ENCODE assay signal across 14 cellular contexts in the genomic region with DNA sequence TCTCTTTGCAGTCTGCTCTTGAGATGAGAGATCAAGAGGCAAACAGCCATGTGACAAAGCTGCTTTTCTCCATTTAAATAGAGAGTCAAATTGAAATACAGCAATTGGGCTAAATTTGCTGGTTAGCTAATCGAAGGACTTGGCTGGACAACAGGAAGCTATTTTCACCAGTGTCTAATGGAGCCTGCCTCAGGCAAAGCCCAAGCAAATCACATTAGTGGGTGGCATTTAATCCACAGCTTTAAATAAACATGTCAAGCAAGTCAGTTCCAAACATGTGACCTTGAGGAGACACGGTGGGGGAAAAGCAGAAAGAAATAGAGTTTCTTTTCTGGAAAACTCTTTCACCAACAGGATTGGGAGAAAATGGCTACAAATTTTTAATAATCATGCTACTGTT.
DNase-seq lines count a peak whose midpoint lies in the region; ATAC-seq and TF ChIP-seq lines count a peak whose summit lies in the region.
"Had no signal": no experiment of that assay in that cellular context is flagged by ENCODE, and none has a peak within 500 bp of the region (broad histone marks: within the 10 kb centered on the region; RNA-seq: fewer than 3 reads in every experiment).

No MANE protein-coding gene starts in this region.

- no peaks in the 10 kb centered on the region for H3K79me2 ChIP-seq in neural progenitor cell (ENCODE audit: low read depth)

- H3K4me2 ChIP-seq in neural progenitor cell, result no peak overlapping the region
- H3K4me2 ChIP-seq: BLaER1 had no signal

- no peaks in the 10 kb centered on the region for H3K36me3 ChIP-seq in body of pancreas (replicated peaks in 1 of 2; ENCODE audit: insufficient read depth in 1 of 2, low read depth in 2 of 2)
- H3K36me3 ChIP-seq in neural progenitor cell, result no peaks in the 10 kb centered on the region
- no peaks in the 10 kb centered on the region for H3K36me3 ChIP-seq in CD8-positive, alpha-beta T cell (ENCODE audit: insufficient read depth, low read length)

- peak overlapping the region; percentile 22 for H3K4me3 Mint-ChIP-seq in neural progenitor cell
- H3K4me3 Mint-ChIP-seq in CD8-positive, alpha-beta T cell, result no peak overlapping the region
- no peak overlapping the region for H3K4me3 Mint-ChIP-seq in natural killer cell treated with Interleukin-12 subunit alpha and Interleukin-12 subunit beta and Interleukin-15 and Interleukin-18, amount 100 ng/mL, for 72 hours
- H3K4me3 Mint-ChIP-seq: T-helper 2 cell treated with Interferon-gamma antibody and Interleukin-4, amounts not matched to agents 5 μg/mL and 100 μg/mL, for 36 hours had no signal

- CTCF ChIA-PET in CD8-positive, alpha-beta T cell (lab: Charles Lee), result interaction anchor here (1.2 to 1.3 kb wide), 2 partner anchors 25 to 181 kb away, joined by 3 read pairs; a partner anchor contains a TSS

- no peak overlapping the region for H3K9ac ChIP-seq in neural progenitor cell
- H3K9ac ChIP-seq: BLaER1 had no signal

- H3K27me3 Mint-ChIP-seq in neural progenitor cell (ENCODE audit: insufficient read depth, low read depth), result peaks cover 2% of the 10 kb centered on the region
- no peaks in the 10 kb centered on the region for H3K27me3 Mint-ChIP-seq in CD8-positive, alpha-beta T cell (ENCODE audit: low read depth)
- no peaks in the 10 kb centered on the region for H3K27me3 Mint-ChIP-seq in natural killer cell treated with Interleukin-12 subunit alpha and Interleukin-12 subunit beta and Interleukin-15 and Interleukin-18, amount 100 ng/mL, for 72 hours

- H3K9me3 Mint-ChIP-seq in neural progenitor cell, result no peaks in the 10 kb centered on the region
- no peaks in the 10 kb centered on the region for H3K9me3 Mint-ChIP-seq in CD8-positive, alpha-beta T cell
- H3K9me3 Mint-ChIP-seq in natural killer cell treated with Interleukin-12 subunit alpha and Interleukin-12 subunit beta and Interleukin-15 and Interleukin-18, amount 100 ng/mL, for 72 hours, result peaks cover 4% of the 10 kb centered on the region
- H3K9me3 Mint-ChIP-seq: T-helper 2 cell treated with Interferon-gamma antibody and Interleukin-4, amounts not matched to agents 5 μg/mL and 100 μg/mL, for 36 hours had no signal

- no peaks in the 10 kb centered on the region for H3K36me3 Mint-ChIP-seq in neural progenitor cell
- peaks cover 51% of the 10 kb centered on the region for H3K36me3 Mint-ChIP-seq in CD8-positive, alpha-beta T cell
- no peaks in the 10 kb centered on the region for H3K36me3 Mint-ChIP-seq in natural killer cell treated with Interleukin-12 subunit alpha and Interleukin-12 subunit beta and Interleukin-15 and Interleukin-18, amount 100 ng/mL, for 72 hours

- H3K9me3 ChIP-seq in body of pancreas (no peaks in the 10 kb centered on the region), neural progenitor cell (ENCODE audit: low read depth) (no peaks in the 10 kb centered on the region)
- no peaks in the 10 kb centered on the region for H3K9me3 ChIP-seq in CD8-positive, alpha-beta T cell (ENCODE audit: low read length)

- H2AFZ ChIP-seq in neural progenitor cell (replicated peaks), result no peak overlapping the region

- no peaks in the 10 kb centered on the region for H3K27me3 ChIP-seq in body of pancreas
- no peaks in the 10 kb centered on the region for H3K27me3 ChIP-seq in neural progenitor cell
- H3K27me3 ChIP-seq in CD8-positive, alpha-beta T cell (ENCODE audit: insufficient read depth, low read length), result no peaks in the 10 kb centered on the region
- H3K27me3 ChIP-seq: BLaER1 had no signal

- DNase-seq in NCI-H146 (lab: John Stamatoyannopoulos, UW), result peak; percentile 67
- peak; percentile 72 for DNase-seq in NCI-H748 (lab: John Stamatoyannopoulos, UW; ENCODE audit: unreplicated experiment)
- peak in 2 of 4 donors; percentile 17 to 20 for DNase-seq in body of pancreas
- no peak for DNase-seq in neural progenitor cell (ENCODE audit: low spot score)
- DNase-seq in CD8-positive, alpha-beta T cell, result no peak
- no peak for DNase-seq in natural killer cell treated with Interleukin-12 subunit alpha and Interleukin-12 subunit beta and Interleukin-15 and Interleukin-18, amount 100 ng/mL, for 72 hours (ENCODE audit: low spot score)
- DNase-seq: IMR-90, NCI-H1694 treated with DMSO at 0.1 percent for 48 hours, SHP77 treated with DMSO at 0.1 percent for 48 hours, SW 1271 had no signal

- TF ChIP-seq POLR2A in body of pancreas (IDR thresholded peaks at IDR 0.05), result no peak

- H3K27ac Mint-ChIP-seq in neural progenitor cell, result no peak overlapping the region
- H3K27ac Mint-ChIP-seq in CD8-positive, alpha-beta T cell, result no peak overlapping the region
- no peak overlapping the region for H3K27ac Mint-ChIP-seq in natural killer cell treated with Interleukin-12 subunit alpha and Interleukin-12 subunit beta and Interleukin-15 and Interleukin-18, amount 100 ng/mL, for 72 hours
- H3K27ac Mint-ChIP-seq: T-helper 2 cell treated with Interferon-gamma antibody and Interleukin-4, amounts not matched to agents 5 μg/mL and 100 μg/mL, for 36 hours had no signal

- H3K4me1 ChIP-seq in body of pancreas (peaks cover 40% of the 10 kb centered on the region), neural progenitor cell (peaks cover 8% of the 10 kb centered on the region)
- no peaks in the 10 kb centered on the region for H3K4me1 ChIP-seq in CD8-positive, alpha-beta T cell (ENCODE audit: insufficient read depth, low read length)
- H3K4me1 ChIP-seq: BLaER1 had no signal

- peak; percentile 56 for ATAC-seq in body of pancreas
- ATAC-seq in GM21423 (IDR thresholded peaks at IDR 0.05; ENCODE audit: unreplicated experiment), result no peak
- no peak for ATAC-seq in CD8-positive, alpha-beta T cell
- no peak for ATAC-seq in natural killer cell treated with Interleukin-12 subunit alpha and Interleukin-12 subunit beta and Interleukin-15 and Interleukin-18, amount 100 ng/mL, for 72 hours
- no peak for ATAC-seq in GM19351 (IDR thresholded peaks at IDR 0.05; ENCODE audit: unreplicated experiment)

- H3K27ac ChIP-seq in body of pancreas (peak overlapping the region in 2 of 4 donors; percentile 14 to 39), neural progenitor cell (no peak overlapping the region)
- no peak overlapping the region for H3K27ac ChIP-seq in CD8-positive, alpha-beta T cell (ENCODE audit: low read depth, low read length)
- H3K27ac ChIP-seq: BLaER1 had no signal

- H3K4me1 Mint-ChIP-seq in neural progenitor cell, result peaks cover 12% of the 10 kb centered on the region
- peaks cover 12% of the 10 kb centered on the region for H3K4me1 Mint-ChIP-seq in CD8-positive, alpha-beta T cell (ENCODE audit: low read depth)
- peaks cover 10 to 32% of the 10 kb centered on the region in 2 donors for H3K4me1 Mint-ChIP-seq in natural killer cell treated with Interleukin-12 subunit alpha and Interleukin-12 subunit beta and Interleukin-15 and Interleukin-18, amount 100 ng/mL, for 72 hours (ENCODE audit: low read depth in 2 of 2)

- H4K20me1 ChIP-seq in neural progenitor cell (ENCODE audit: low read depth), result no peaks in the 10 kb centered on the region
- H4K20me1 ChIP-seq: BLaER1 had no signal

- POLR2A ChIA-PET in CD8-positive, alpha-beta T cell (lab: Charles Lee), result no interaction called here

- H3K4me3 ChIP-seq in body of pancreas (no peak overlapping the region), neural progenitor cell (no peak overlapping the region)
- no peak overlapping the region for H3K4me3 ChIP-seq in CD8-positive, alpha-beta T cell (ENCODE audit: low read depth, low read length)
- H3K4me3 ChIP-seq: BLaER1 had no signal

- intact Hi-C loops in body of pancreas (cut with DNase I), result no loop called here
- intact Hi-C loops in CD8-positive, alpha-beta T cell (cut with DNase I, micrococcal nuclease), result no loop called here

- TF ChIP-seq CTCF in body of pancreas (IDR thresholded peaks at IDR 0.05) (no peak), neural progenitor cell (IDR thresholded peaks at IDR 0.05) (no peak)
- TF ChIP-seq CTCF in CD8-positive, alpha-beta T cell (IDR thresholded peaks at IDR 0.05), result no peak

- WGBS in body of pancreas, 2 donors, result 10 to 15% methylated on average over 2 of the region's 2 CpGs

- no peaks in the 10 kb centered on the region for H3F3A ChIP-seq in neural progenitor cell (ENCODE audit: low read depth)

Comparison
In these comparisons a context has a peak if more than half of its experiments do, and no peak if none do; other contexts are left out.
1. DNase-seq: peak in NCI-H146 (single experiment) and NCI-H748 (single experiment); none in neural progenitor cell (single experiment), CD8-positive, alpha-beta T cell (0 of 7) and natural killer cell treated with Interleukin-12 subunit alpha and Interleukin-12 subunit beta and Interleukin-15 and Interleukin-18, amount 100 ng/mL, for 72 hours (single experiment).